In the genomic region with DNA sequence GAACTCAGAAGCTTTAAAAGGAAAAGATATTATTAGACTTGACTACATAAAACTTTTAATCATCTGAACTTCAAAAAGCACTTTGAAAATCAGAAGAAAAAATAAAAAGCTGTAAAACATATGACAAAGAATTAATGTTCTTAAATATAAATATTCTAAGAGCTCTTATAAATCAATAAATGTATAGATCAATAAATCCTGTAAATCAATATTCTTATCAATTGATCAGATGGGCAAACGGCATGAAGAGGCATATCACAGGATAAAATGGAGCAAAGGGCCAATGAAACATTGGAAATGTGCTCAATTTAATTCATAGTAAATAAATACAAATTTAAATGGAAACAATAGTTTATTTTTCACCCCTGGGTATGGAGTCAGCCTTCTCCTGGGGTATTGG, we compare ENCODE assay signal across 24 cellular contexts.
"Had no signal": no experiment of that assay in that cellular context is flagged by ENCODE, and none has a peak within 500 bp of the region (broad histone marks: within the 10 kb centered on the region; RNA-seq: fewer than 3 reads in every experiment).

No MANE protein-coding gene starts in this region.

- ATAC-seq: activated naive CD8-positive, alpha-beta T cell treated with anti-CD3 and anti-CD28 coated beads, Interleukin-2, amount 50 U/mL, for 24 hours; activated T-cell treated with anti-CD3 and anti-CD28 coated beads, Interleukin-2, amount 50 U/mL, for 4 hours; T-helper 17 cell had no signal

- H3K36me3 ChIP-seq: breast epithelium, esophagus squamous epithelium, heart right ventricle, right atrium auricular region, spleen, tibial nerve had no signal

- DNase-seq: activated CD4-positive, alpha-beta memory T cell treated with anti-CD3 and anti-CD28 coated beads, Interleukin-2, amount 10 ng/mL, durations not matched to agents 7 days and 5 days; activated CD4-positive, alpha-beta T cell treated with anti-CD3 and anti-CD28 coated beads for 1 hour; activated CD4-positive, alpha-beta T cell treated with anti-CD3 and anti-CD28 coated beads, Interleukin-2, amount 10 ng/mL, durations not matched to agents 7 days and 5 days; activated CD8-positive, alpha-beta memory T cell treated with anti-CD3 and anti-CD28 coated beads, Interleukin-2, amount 50 U/mL, for 48 hours; activated naive CD8-positive, alpha-beta T cell treated with anti-CD3 and anti-CD28 coated beads, Interleukin-2, amount 50 U/mL, for 24 hours; activated T-cell treated with anti-CD3 and anti-CD28 coated beads, Interleukin-2, amount 50 U/mL, for 4 hours; central memory CD4-positive, alpha-beta T cell; esophagus squamous epithelium; mammary epithelial cell; spleen; stimulated activated CD4-positive, alpha-beta T cell treated with anti-CD3 and anti-CD28 coated beads, Interleukin-2, amount 100 ng/mL, for 48 hours; stimulated activated naive CD4-positive, alpha-beta T cell treated with Interleukin-2 at 50 U/mL for 16 hours; T-helper 17 cell had no signal

- H3K9me3 Mint-ChIP-seq: activated CD4-positive, alpha-beta memory T cell treated with anti-CD3 and anti-CD28 coated beads, Interleukin-2, amount 10 ng/mL, durations not matched to agents 7 days and 5 days; activated CD4-positive, alpha-beta T cell treated with anti-CD3 and anti-CD28 coated beads, Interleukin-2, amount 10 ng/mL, durations not matched to agents 7 days and 5 days; activated naive CD4-positive, alpha-beta T cell treated with anti-CD3 and anti-CD28 coated beads, Interleukin-2, amount 50 U/mL, for 24 hours; activated naive CD8-positive, alpha-beta T cell treated with anti-CD3 and anti-CD28 coated beads, Interleukin-2, amount 50 U/mL, for 24 hours; activated T-cell treated with anti-CD3 and anti-CD28 coated beads, Interleukin-2, amount 50 U/mL, for 4 hours; activated T-helper 2 cell treated with anti-CD3 and anti-CD28 coated beads, Interferon-gamma antibody, Interleukin-2, Interleukin-4, amounts not matched to agents 10 μg/mL and 5 μg/mL and 100 μg/mL, durations not matched to agents 14 hours and 24 hours and 36 hours; dendritic cell treated with granulocyte-macrophage colony-stimulating factor and Interleukin-4, amounts not matched to agents 40 ng/mL and 50 ng/mL, for 4 days; endodermal cell; naive thymus-derived CD4-positive, alpha-beta T cell; WTC11 had no signal

- H3K4me3 Mint-ChIP-seq: activated CD4-positive, alpha-beta memory T cell treated with anti-CD3 and anti-CD28 coated beads, Interleukin-2, amount 10 ng/mL, durations not matched to agents 7 days and 5 days; activated CD4-positive, alpha-beta T cell treated with anti-CD3 and anti-CD28 coated beads, Interleukin-2, amount 10 ng/mL, durations not matched to agents 7 days and 5 days; activated naive CD4-positive, alpha-beta T cell treated with anti-CD3 and anti-CD28 coated beads, Interleukin-2, amount 50 U/mL, for 24 hours; activated naive CD8-positive, alpha-beta T cell treated with anti-CD3 and anti-CD28 coated beads, Interleukin-2, amount 50 U/mL, for 24 hours; activated T-cell treated with anti-CD3 and anti-CD28 coated beads, Interleukin-2, amount 50 U/mL, for 4 hours; dendritic cell treated with granulocyte-macrophage colony-stimulating factor and Interleukin-4, amounts not matched to agents 40 ng/mL and 50 ng/mL, for 4 days; endodermal cell had no signal

- H3K27me3 ChIP-seq: breast epithelium had no signal

- FAIRE-seq: islet of Langerhans had no signal

- H3K27ac ChIP-seq: esophagus squamous epithelium, right atrium auricular region, tibial nerve had no signal

- H3K4me1 ChIP-seq: breast epithelium had no signal

- H3K36me3 Mint-ChIP-seq: activated naive CD4-positive, alpha-beta T cell treated with anti-CD3 and anti-CD28 coated beads, Interleukin-2, amount 50 U/mL, for 24 hours; naive thymus-derived CD4-positive, alpha-beta T cell; WTC11 had no signal

- H3K27ac Mint-ChIP-seq: activated CD4-positive, alpha-beta memory T cell treated with anti-CD3 and anti-CD28 coated beads, Interleukin-2, amount 10 ng/mL, durations not matched to agents 7 days and 5 days; activated CD4-positive, alpha-beta T cell treated with anti-CD3 and anti-CD28 coated beads, Interleukin-2, amount 10 ng/mL, durations not matched to agents 7 days and 5 days; activated naive CD4-positive, alpha-beta T cell treated with anti-CD3 and anti-CD28 coated beads, Interleukin-2, amount 50 U/mL, for 24 hours; activated naive CD8-positive, alpha-beta T cell treated with anti-CD3 and anti-CD28 coated beads, Interleukin-2, amount 50 U/mL, for 24 hours; activated T-helper 2 cell treated with anti-CD3 and anti-CD28 coated beads, Interferon-gamma antibody, Interleukin-2, Interleukin-4, amounts not matched to agents 10 μg/mL and 5 μg/mL and 100 μg/mL, durations not matched to agents 14 hours and 24 hours and 36 hours; dendritic cell treated with granulocyte-macrophage colony-stimulating factor and Interleukin-4, amounts not matched to agents 40 ng/mL and 50 ng/mL, for 4 days; endodermal cell; WTC11 had no signal

- H3K4me3 ChIP-seq: right atrium auricular region, spleen, tibial nerve had no signal

- H3K9me3 ChIP-seq: breast epithelium, esophagus squamous epithelium, heart right ventricle, right atrium auricular region, spleen, tibial nerve had no signal

- H3K4me1 Mint-ChIP-seq: activated CD4-positive, alpha-beta T cell treated with anti-CD3 and anti-CD28 coated beads, Interleukin-2, amount 10 ng/mL, durations not matched to agents 7 days and 5 days; activated naive CD8-positive, alpha-beta T cell treated with anti-CD3 and anti-CD28 coated beads, Interleukin-2, amount 50 U/mL, for 24 hours had no signal
